In genomic region chr3:195895900-195896360, GRCh38 we compare ENCODE assay signal across 7 cellular contexts. TPM values are rescaled to one million over a fixed set of nuclear protein-coding genes. Genes with fewer than 3 reads are reported as not detected.
A peak's percentile ranks its signal among the peaks of the same experiment; 100 is the strongest.
DNase-seq lines count a peak whose midpoint lies in the region; ATAC-seq lines count a peak whose summit lies in the region.

No MANE protein-coding gene starts in this region.

- no peaks in the 10 kb centered on the region for H3K27me3 Mint-ChIP-seq in stimulated activated naive CD8-positive, alpha-beta T cell treated with anti-CD3 and anti-CD28 coated beads, Interleukin-15, Interleukin-2, amounts not matched to agents 100 ng/mL and 50 ng/mL, for 24 hours

- no peaks in the 10 kb centered on the region for H3K36me3 Mint-ChIP-seq in stimulated activated naive CD8-positive, alpha-beta T cell treated with anti-CD3 and anti-CD28 coated beads, Interleukin-15, Interleukin-2, amounts not matched to agents 100 ng/mL and 50 ng/mL, for 24 hours (ENCODE audit: low read depth)

- H3K9me3 Mint-ChIP-seq in stimulated activated naive CD8-positive, alpha-beta T cell treated with anti-CD3 and anti-CD28 coated beads, Interleukin-15, Interleukin-2, amounts not matched to agents 100 ng/mL and 50 ng/mL, for 24 hours = no peaks in the 10 kb centered on the region

- H3K4me3 Mint-ChIP-seq in stimulated activated naive CD8-positive, alpha-beta T cell treated with anti-CD3 and anti-CD28 coated beads, Interleukin-15, Interleukin-2, amounts not matched to agents 100 ng/mL and 50 ng/mL, for 24 hours = peak overlapping the region; percentile 87

- peaks cover 56% of the 10 kb centered on the region for H3K4me1 Mint-ChIP-seq in stimulated activated naive CD8-positive, alpha-beta T cell treated with anti-CD3 and anti-CD28 coated beads, Interleukin-15, Interleukin-2, amounts not matched to agents 100 ng/mL and 50 ng/mL, for 24 hours (ENCODE audit: low read depth)

- ATAC-seq in GM18502 (IDR thresholded peaks at IDR 0.05; ENCODE audit: poor library complexity, unreplicated experiment) = peak; percentile 50
- ATAC-seq in HG02588 (IDR thresholded peaks at IDR 0.05; ENCODE audit: unreplicated experiment) = peak; percentile 45

- DNase-seq in NCI-H345 treated with DMSO at 0.1 percent for 48 hours (lab: John Stamatoyannopoulos, UW; ENCODE audit: unreplicated experiment) = peak; percentile 46
- DNase-seq in activated T-cell treated with anti-CD3 and anti-CD28 coated beads for 1 hour (ENCODE audit: low read depth) = peak; percentile 61
- peak; percentile 53 for DNase-seq in epidermal melanocyte (ENCODE audit: insufficient read length, low spot score)
- peak; percentile 61 for DNase-seq in myocyte (ENCODE audit: low read depth)

- peak overlapping the region; percentile 87 for H3K27ac Mint-ChIP-seq in stimulated activated naive CD8-positive, alpha-beta T cell treated with anti-CD3 and anti-CD28 coated beads, Interleukin-15, Interleukin-2, amounts not matched to agents 100 ng/mL and 50 ng/mL, for 24 hours

RNA-seq across cellular contexts. Expression of gene TNK2, which starts 12.4 kb away (rescaled TPM):
- 50.2 and 53.5 TPM in 2 replicates for total RNA-seq in myocyte
- polyA plus RNA-seq in myocyte (2012) = 152 TPM

Comparison
In these comparisons a context has a peak if more than half of its experiments do, and no peak if none do; other contexts are left out.
1. Peak in every context shown above with its lines: DNase-seq and ATAC-seq.